Comparison of ENCODE assay signal across 20 cellular contexts in the genomic region with DNA sequence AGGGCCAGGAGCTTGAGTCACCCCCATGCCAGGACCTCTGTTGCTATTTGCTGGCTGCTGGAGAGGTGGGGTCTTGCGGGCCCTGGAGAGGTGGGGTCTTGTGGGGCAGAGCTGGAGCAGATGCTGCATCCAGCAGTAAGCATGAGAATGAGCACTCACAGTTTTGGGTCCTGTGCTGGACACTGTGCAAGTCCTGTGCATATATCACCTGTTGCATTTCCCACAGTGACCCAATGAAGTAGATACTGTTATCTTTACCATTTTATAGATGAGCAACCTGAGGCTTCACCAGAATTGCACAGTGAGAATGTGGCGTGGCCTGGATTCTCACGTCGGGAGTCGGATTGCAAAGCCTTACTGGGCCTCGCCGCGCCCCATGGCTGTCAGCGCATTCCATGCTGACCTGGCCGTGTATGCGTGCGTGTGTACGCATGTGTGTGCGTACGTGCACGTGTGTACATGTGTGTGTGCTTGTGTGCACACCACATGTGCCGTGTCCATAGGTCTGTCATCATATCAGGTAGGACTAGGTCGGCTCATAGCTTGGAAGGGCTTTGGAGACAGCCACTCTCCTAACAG. TPM values are rescaled to one million over a fixed set of nuclear protein-coding genes. Genes with fewer than 3 reads are reported as not detected.
DNase-seq lines count a peak whose midpoint lies in the region; FAIRE-seq and TF ChIP-seq lines count a peak whose summit lies in the region.
"Had no signal": no experiment of that assay in that cellular context is flagged by ENCODE, and none has a peak within 500 bp of the region (broad histone marks: within the 10 kb centered on the region; RNA-seq: fewer than 3 reads in every experiment).

No MANE protein-coding gene starts in this region.

- H3K14ac ChIP-seq in trophoblast cell (ENCODE audit: low read length), result no peak overlapping the region

- no peak overlapping the region for H3K4ac ChIP-seq in trophoblast cell (ENCODE audit: low read depth, low read length)

- no peak overlapping the region for H3K9ac ChIP-seq in trophoblast cell (ENCODE audit: low read length)
- H3K9ac ChIP-seq in GM23248, result no peak overlapping the region

- no peak overlapping the region for H2AFZ ChIP-seq in trophoblast cell (ENCODE audit: insufficient read depth, low read length, poor library complexity)
- H2AFZ ChIP-seq in GM23248, result no peak overlapping the region

- no peak overlapping the region for H4K8ac ChIP-seq in trophoblast cell (ENCODE audit: low read depth, low read length)

- H3K4me3 ChIP-seq in trophoblast cell (ENCODE audit: low read depth, low read length) (peak overlapping the region; percentile 52), GM23248 (no peak overlapping the region)
- H3K4me3 ChIP-seq: colonic mucosa, SJCRH30, tibial artery had no signal

- H3K4me1 Mint-ChIP-seq in chondrocyte (ENCODE audit: low read depth), result peaks cover 22% of the 10 kb centered on the region
- H3K4me1 Mint-ChIP-seq: activated naive CD4-positive, alpha-beta T cell treated with anti-CD3 and anti-CD28 coated beads, Interleukin-2, amount 50 U/mL, for 24 hours had no signal

- H3K79me2 ChIP-seq in trophoblast cell (ENCODE audit: control insufficient read depth, insufficient read depth, low read length, poor library complexity) (no peaks in the 10 kb centered on the region), GM23248 (ENCODE audit: insufficient read depth) (peaks cover 86% of the 10 kb centered on the region)

- H3K4me1 ChIP-seq in trophoblast cell (ENCODE audit: control insufficient read depth in 1 of 2, insufficient read depth in 2 of 2, low read length in 2 of 2), result peaks cover 0 to 3% of the 10 kb centered on the region in 2 experiments
- H3K4me1 ChIP-seq in GM23248 (ENCODE audit: insufficient read depth), result peaks cover 13% of the 10 kb centered on the region

- H3K27ac Mint-ChIP-seq in chondrocyte (ENCODE audit: unreplicated experiment), result peak overlapping the region; percentile 32
- H3K27ac Mint-ChIP-seq: activated CD8-positive, alpha-beta T cell treated with anti-CD3 and anti-CD28 coated beads for 36 hours; activated naive CD4-positive, alpha-beta T cell treated with anti-CD3 and anti-CD28 coated beads, Interleukin-2, amount 50 U/mL, for 24 hours; activated T-cell treated with anti-CD3 and anti-CD28 coated beads, Interleukin-2, amount 50 U/mL, for 24 hours; CD8-positive, alpha-beta T cell; T-helper 17 cell had no signal

- H3K9me3 ChIP-seq in trophoblast cell (ENCODE audit: insufficient read depth, low read depth, low read length), result peaks cover 2% of the 10 kb centered on the region
- H3K9me3 ChIP-seq in GM23248 (ENCODE audit: low read depth), result no peaks in the 10 kb centered on the region
- H3K9me3 ChIP-seq: colonic mucosa, SJCRH30, tibial artery had no signal

- H4K20me1 ChIP-seq in GM23248 (ENCODE audit: insufficient read depth), result no peaks in the 10 kb centered on the region

- no peak overlapping the region for H2AK5ac ChIP-seq in trophoblast cell (ENCODE audit: low read length)

- no peak overlapping the region for H3K4me2 ChIP-seq in trophoblast cell (ENCODE audit: low read length)
- H3K4me2 ChIP-seq in GM23248 (ENCODE audit: unreplicated experiment), result no peak overlapping the region

- H3K79me1 ChIP-seq in trophoblast cell (ENCODE audit: low read length), result no peaks in the 10 kb centered on the region

- H4K91ac ChIP-seq in trophoblast cell (ENCODE audit: low read depth, low read length), result no peak overlapping the region

- no peak overlapping the region for H2BK120ac ChIP-seq in trophoblast cell (ENCODE audit: insufficient read depth, low read length, poor library complexity)

- no CpG with 5 or more reads among the region's 18 CpGs for WGBS in trophoblast cell (ENCODE audit: extremely low coverage, insufficient coverage, insufficient read length)
- WGBS in GM23248 (ENCODE audit: low coverage in 1 of 2, low lambda C conversion rate in 2 of 2, missing lambda C conversion rate in 2 of 2), 2 experiments, result 93% methylated on average over 18 of the region's 18 CpGs

- no peaks in the 10 kb centered on the region for H3K27me3 Mint-ChIP-seq in chondrocyte (ENCODE audit: low read depth)
- H3K27me3 Mint-ChIP-seq: activated CD8-positive, alpha-beta T cell treated with anti-CD3 and anti-CD28 coated beads for 36 hours; activated naive CD4-positive, alpha-beta T cell treated with anti-CD3 and anti-CD28 coated beads, Interleukin-2, amount 50 U/mL, for 24 hours; activated T-cell treated with anti-CD3 and anti-CD28 coated beads, Interleukin-2, amount 50 U/mL, for 24 hours; T-helper 17 cell had no signal

- no peak overlapping the region for H2BK5ac ChIP-seq in trophoblast cell (ENCODE audit: low read depth, low read length, poor library complexity)

- peaks cover 5% of the 10 kb centered on the region; the same call in 1 of the 2 replicates for H3F3A ChIP-seq in GM23248 (ENCODE audit: insufficient read depth)

- no peak overlapping the region for H3K18ac ChIP-seq in trophoblast cell (ENCODE audit: low read length)

- no peaks in the 10 kb centered on the region for H3K27me3 ChIP-seq in trophoblast cell (ENCODE audit: insufficient read depth, low read length)
- H3K27me3 ChIP-seq in GM23248 (replicated peaks; ENCODE audit: insufficient read depth), result no peaks in the 10 kb centered on the region
- H3K27me3 ChIP-seq: colonic mucosa, SJCRH30, tibial artery had no signal

- in situ Hi-C loops in GM23248 (cut with MboI), result loop anchor here (10.0 kb wide), 1 partner anchor 110 kb away; no protein-coding TSS in a partner anchor

- no peak overlapping the region for H2BK12ac ChIP-seq in trophoblast cell (ENCODE audit: low read length)

- H3K36me3 ChIP-seq in trophoblast cell (ENCODE audit: control insufficient read depth in 1 of 2, insufficient read depth in 2 of 2, low read length in 2 of 2), result peaks cover 30 to 37% of the 10 kb centered on the region in 2 experiments
- peaks cover 11% of the 10 kb centered on the region; the same call in 1 of the 2 replicates for H3K36me3 ChIP-seq in GM23248 (ENCODE audit: low read depth)
- H3K36me3 ChIP-seq: colonic mucosa had no signal

- FAIRE-seq in GM12891 (lab: Jason Lieb, UNC), result peak; percentile 66
- FAIRE-seq: astrocyte had no signal

- no peaks in the 10 kb centered on the region for H3K9me2 ChIP-seq in GM23248 (ENCODE audit: insufficient read depth)

- no peaks in the 10 kb centered on the region for H3K9me3 Mint-ChIP-seq in chondrocyte (ENCODE audit: low read depth)
- H3K9me3 Mint-ChIP-seq: activated CD8-positive, alpha-beta T cell treated with anti-CD3 and anti-CD28 coated beads for 36 hours; activated naive CD4-positive, alpha-beta T cell treated with anti-CD3 and anti-CD28 coated beads, Interleukin-2, amount 50 U/mL, for 24 hours; activated T-cell treated with anti-CD3 and anti-CD28 coated beads, Interleukin-2, amount 50 U/mL, for 24 hours; CD8-positive, alpha-beta T cell had no signal

- H3K36me3 Mint-ChIP-seq in chondrocyte (ENCODE audit: low read depth), result peaks cover 12% of the 10 kb centered on the region
- H3K36me3 Mint-ChIP-seq: activated naive CD4-positive, alpha-beta T cell treated with anti-CD3 and anti-CD28 coated beads, Interleukin-2, amount 50 U/mL, for 24 hours had no signal

- H4K12ac ChIP-seq in trophoblast cell (ENCODE audit: low read depth, low read length), result no peak overlapping the region

- DNase-seq in GM12891 (ENCODE audit: insufficient read length, low spot score) (no peak), chondrocyte (ENCODE audit: low spot score) (no peak), trophoblast cell (no peak), NCI-H1436 treated with DMSO at 0.1 percent for 48 hours (lab: John Stamatoyannopoulos, UW) (no peak), GM23248 (no peak), iPS-NIHi11 (ENCODE audit: low spot score) (no peak)
- DNase-seq: activated CD8-positive, alpha-beta T cell treated with anti-CD3 and anti-CD28 coated beads for 36 hours; activated T-cell treated with anti-CD3 and anti-CD28 coated beads, Interleukin-2, amount 50 U/mL, for 24 hours; CD8-positive, alpha-beta T cell; colonic mucosa; hypothalamus; NCI-H2171; NCI-H526 treated with DMSO at 0.1 percent for 48 hours; OCI-M1; SJCRH30; T-helper 17 cell; tibial artery; WERI-Rb-1 had no signal

- H3K27ac ChIP-seq in trophoblast cell (ENCODE audit: low read depth, low read length), result no peak overlapping the region
- no peak overlapping the region for H3K27ac ChIP-seq in GM23248
- H3K27ac ChIP-seq: colonic mucosa, SJCRH30 had no signal

- H3K4me3 Mint-ChIP-seq in chondrocyte (ENCODE audit: unreplicated experiment), result no peak overlapping the region
- H3K4me3 Mint-ChIP-seq: activated CD8-positive, alpha-beta T cell treated with anti-CD3 and anti-CD28 coated beads for 36 hours; activated naive CD4-positive, alpha-beta T cell treated with anti-CD3 and anti-CD28 coated beads, Interleukin-2, amount 50 U/mL, for 24 hours; activated T-cell treated with anti-CD3 and anti-CD28 coated beads, Interleukin-2, amount 50 U/mL, for 24 hours; CD8-positive, alpha-beta T cell; T-helper 17 cell had no signal

- no peak for TF ChIP-seq POLR2A in GM12891 (IDR thresholded peaks at IDR 0.05; ENCODE audit: low read depth, low read length)

- peak overlapping the region; percentile 54 for H3K23ac ChIP-seq in trophoblast cell (ENCODE audit: low read length)

- TF ChIP-seq CTCF in chondrocyte (IDR thresholded peaks at IDR 0.05), result no peak

RNA-seq across cellular contexts. Expression of a gene that starts 12.0 kb away (rescaled TPM):
- polyA plus RNA-seq in GM12891 (2012; ENCODE audit: low read depth, missing spikeins), result 50.7 TPM
- total RNA-seq in chondrocyte, result 39.1 to 51.9 TPM (median 50.7 TPM) in 3 replicates
- polyA plus RNA-seq in trophoblast cell (2013), result 42.0 and 45.6 TPM in 2 replicates
- total RNA-seq in GM23248 (2014; rRNA removed; shearing (Covaris generic)), result 28.9 and 45.8 TPM in 2 replicates
- polyA plus RNA-seq in GM23248 (2016; fragmentation: Nextera tagmentation; extraction: Ambion mirVana), result 96.3 and 108 TPM in 2 replicates

RNA-seq across cellular contexts. Expression of a gene that starts 12.3 kb away (rescaled TPM):
- polyA plus RNA-seq in GM12891 (2012; ENCODE audit: low read depth, missing spikeins), result 9.3 TPM
- 22.6 to 25.7 TPM (median 23.2 TPM) in 3 replicates for total RNA-seq in chondrocyte
- polyA plus RNA-seq in trophoblast cell (2013), result 21.3 and 22.2 TPM in 2 replicates
- total RNA-seq in GM23248 (2014; rRNA removed; shearing (Covaris generic)), result 23.9 and 25.8 TPM in 2 replicates
- polyA plus RNA-seq in GM23248 (2016; fragmentation: Nextera tagmentation; extraction: Ambion mirVana), result 28.6 and 29.1 TPM in 2 replicates

RNA-seq across cellular contexts. Expression of a gene that starts 45.8 kb away (rescaled TPM):
- 5.1 TPM for polyA plus RNA-seq in GM12891 (2012; ENCODE audit: low read depth, missing spikeins)
- total RNA-seq in chondrocyte, result 9.9 to 10.3 TPM (median 10.0 TPM) in 3 replicates
- 3.4 and 3.5 TPM in 2 replicates for polyA plus RNA-seq in trophoblast cell (2013)
- total RNA-seq in GM23248 (2014; rRNA removed; shearing (Covaris generic)), result 13.2 and 15.0 TPM in 2 replicates
- 12.7 and 13.3 TPM in 2 replicates for polyA plus RNA-seq in GM23248 (2016; fragmentation: Nextera tagmentation; extraction: Ambion mirVana)

RNA-seq across cellular contexts. Expression of a gene that starts 52.2 kb away (rescaled TPM):
- 44.2 TPM for polyA plus RNA-seq in GM12891 (2012; ENCODE audit: low read depth, missing spikeins)
- total RNA-seq in chondrocyte, result 81.0 to 141 TPM (median 139 TPM) in 3 replicates
- 102 and 110 TPM in 2 replicates for polyA plus RNA-seq in trophoblast cell (2013)
- 18.5 and 27.2 TPM in 2 replicates for total RNA-seq in GM23248 (2014; rRNA removed; shearing (Covaris generic))
- polyA plus RNA-seq in GM23248 (2016; fragmentation: Nextera tagmentation; extraction: Ambion mirVana), result 28.0 and 32.2 TPM in 2 replicates

RNA-seq across cellular contexts. Expression of a gene that starts 54.2 kb away (rescaled TPM):
- polyA plus RNA-seq in GM12891 (2012; ENCODE audit: low read depth, missing spikeins), result 49.3 TPM
- total RNA-seq in chondrocyte, result 188 to 226 TPM (median 190 TPM) in 3 replicates
- 105 TPM in 2 replicates for polyA plus RNA-seq in trophoblast cell (2013)
- 339 and 410 TPM in 2 replicates for total RNA-seq in GM23248 (2014; rRNA removed; shearing (Covaris generic))
- 177 and 184 TPM in 2 replicates for polyA plus RNA-seq in GM23248 (2016; fragmentation: Nextera tagmentation; extraction: Ambion mirVana)
